In genomic region chr4:180101348-180102083, GRCh38 we compare ENCODE assay signal across 15 cellular contexts.
DNase-seq lines count a peak whose midpoint lies in the region; ATAC-seq and TF ChIP-seq lines count a peak whose summit lies in the region.
"Had no signal": no experiment of that assay in that cellular context is flagged by ENCODE, and none has a peak within 500 bp of the region (broad histone marks: within the 10 kb centered on the region; RNA-seq: fewer than 3 reads in every experiment).

No MANE protein-coding gene starts in this region.

- H3K79me1 ChIP-seq in H9 (ENCODE audit: insufficient read depth, low read depth, low read length, poor library complexity, severe bottlenecking), result no peaks in the 10 kb centered on the region

- H3K4me2 ChIP-seq in H9 (ENCODE audit: insufficient read depth, insufficient read length, low read length), result no peak overlapping the region

- H3K14ac ChIP-seq in H9 (ENCODE audit: insufficient read depth, low read length), result no peak overlapping the region; the same call in 1 of the 2 replicates

- H3K56ac ChIP-seq in H9 (ENCODE audit: insufficient read length, low read depth, low read length), result no peak overlapping the region

- H3K27ac Mint-ChIP-seq in H9, result no peak overlapping the region; a peak in 1 of 7 replicates
- H3K27ac Mint-ChIP-seq in chondrocyte (ENCODE audit: unreplicated experiment), result no peak overlapping the region
- no peak overlapping the region for H3K27ac Mint-ChIP-seq in naive thymus-derived CD4-positive, alpha-beta T cell
- H3K27ac Mint-ChIP-seq: CD4-positive, alpha-beta memory T cell had no signal

- H3K9me3 ChIP-seq in H9 (ENCODE audit: control insufficient read depth, low read depth, low read length) (no peaks in the 10 kb centered on the region), upper lobe of left lung (no peaks in the 10 kb centered on the region)
- H3K9me3 ChIP-seq in naive thymus-derived CD4-positive, alpha-beta T cell (ENCODE audit: control insufficient read depth in 2 of 3, low read length in 3 of 3), result no peaks in the 10 kb centered on the region
- H3K9me3 ChIP-seq: BE2C had no signal

- H3K23me2 ChIP-seq in H9 (ENCODE audit: insufficient read length, low read depth, low read length, poor library complexity, severe bottlenecking), result no peaks in the 10 kb centered on the region

- no peak overlapping the region for H2BK5ac ChIP-seq in H9 (ENCODE audit: insufficient read length, low read length)

- no peak overlapping the region for H2BK120ac ChIP-seq in H9 (ENCODE audit: low read depth, low read length, poor library complexity, severe bottlenecking)

- H3K23ac ChIP-seq in H9 (ENCODE audit: insufficient read length, low read depth, low read length), result no peak overlapping the region

- H3K27me3 Mint-ChIP-seq in H9 (ENCODE audit: low read depth) (peaks cover 2% of the 10 kb centered on the region; the same call in 1 of the 2 replicates), chondrocyte (ENCODE audit: low read depth) (no peaks in the 10 kb centered on the region)
- no peaks in the 10 kb centered on the region for H3K27me3 Mint-ChIP-seq in naive thymus-derived CD4-positive, alpha-beta T cell
- H3K27me3 Mint-ChIP-seq: CD4-positive, alpha-beta memory T cell had no signal

- TF ChIP-seq EP300 in upper lobe of left lung (IDR thresholded peaks at IDR 0.05), result no peak

- no peak overlapping the region for H3K4me3 ChIP-seq in naive thymus-derived CD4-positive, alpha-beta T cell (ENCODE audit: low read length)
- no peak overlapping the region for H3K4me3 ChIP-seq in upper lobe of left lung

- no peak overlapping the region for H2BK15ac ChIP-seq in H9 (ENCODE audit: low read depth, low read length)

- H2AFZ ChIP-seq in H9 (ENCODE audit: low read length), result no peak overlapping the region

- no peak overlapping the region for H3T11ph ChIP-seq in H9 (ENCODE audit: low read length)

- no peaks in the 10 kb centered on the region for H4K20me1 ChIP-seq in H9 (ENCODE audit: control insufficient read depth, insufficient read depth, insufficient read length)

- H3K36me3 ChIP-seq in naive thymus-derived CD4-positive, alpha-beta T cell (ENCODE audit: control insufficient read depth in 2 of 3, insufficient read depth in 3 of 3, low read length in 3 of 3), result no peaks in the 10 kb centered on the region
- no peaks in the 10 kb centered on the region for H3K36me3 ChIP-seq in upper lobe of left lung
- H3K36me3 ChIP-seq: BE2C had no signal

- TF ChIP-seq CTCF in H9 (conservative IDR thresholded peaks at IDR 0.05), result no peak
- no peak for TF ChIP-seq CTCF in chondrocyte (IDR thresholded peaks at IDR 0.05)
- no peak for TF ChIP-seq CTCF in upper lobe of left lung (IDR thresholded peaks at IDR 0.05)

- H4K5ac ChIP-seq in H9 (ENCODE audit: insufficient read length, low read depth, low read length), result no peak overlapping the region

- intact Hi-C loops in naive thymus-derived CD4-positive, alpha-beta T cell (cut with micrococcal nuclease), result no loop called here

- no peak overlapping the region for H2BK12ac ChIP-seq in H9 (ENCODE audit: insufficient read length, low read depth, low read length)

- H3K9ac ChIP-seq in H9 (ENCODE audit: extremely low read depth, insufficient read length, low read length), result no peak overlapping the region

- WGBS in H9 (ENCODE audit: extremely low coverage, insufficient read length, low lambda C conversion rate), result no CpG with 5 or more reads among the region's 28 CpGs
- WGBS in upper lobe of left lung, 2 donors, result 87 to 94% methylated on average over 10 to 24 of the region's 28 CpGs

- H3K9me3 Mint-ChIP-seq in H9 (no peaks in the 10 kb centered on the region), chondrocyte (ENCODE audit: low read depth) (no peaks in the 10 kb centered on the region)
- peaks cover 0 to 8% (median 0%) of the 10 kb centered on the region in 11 donors for H3K9me3 Mint-ChIP-seq in naive thymus-derived CD4-positive, alpha-beta T cell

- CTCF ChIA-PET in naive thymus-derived CD4-positive, alpha-beta T cell (lab: Charles Lee), result no interaction called here

- no peak overlapping the region for H3K4ac ChIP-seq in H9 (ENCODE audit: low read depth, low read length)

- no peaks in the 10 kb centered on the region for H3K27me3 ChIP-seq in H9 (ENCODE audit: insufficient read depth, low read length)
- H3K27me3 ChIP-seq in naive thymus-derived CD4-positive, alpha-beta T cell (ENCODE audit: control insufficient read depth in 2 of 2, insufficient read depth in 2 of 2, low read length in 2 of 2), result no peaks in the 10 kb centered on the region
- no peaks in the 10 kb centered on the region for H3K27me3 ChIP-seq in upper lobe of left lung
- H3K27me3 ChIP-seq: BE2C had no signal

- H2AK5ac ChIP-seq in H9 (ENCODE audit: insufficient read length, low read length), result no peak overlapping the region

- no peak overlapping the region for H3K18ac ChIP-seq in H9 (ENCODE audit: insufficient read length, low read depth, low read length)

- no peak overlapping the region for H2BK20ac ChIP-seq in H9 (ENCODE audit: low read depth, low read length, poor library complexity, severe bottlenecking)

- H3K4me1 ChIP-seq in H9 (ENCODE audit: insufficient read depth, low read length), result peaks cover 3% of the 10 kb centered on the region; the same call in 1 of the 2 replicates
- H3K4me1 ChIP-seq in naive thymus-derived CD4-positive, alpha-beta T cell (ENCODE audit: control insufficient read depth in 2 of 2, insufficient read depth in 2 of 2, low read length in 2 of 2), result no peaks in the 10 kb centered on the region
- no peaks in the 10 kb centered on the region for H3K4me1 ChIP-seq in upper lobe of left lung

- H3K4me3 Mint-ChIP-seq in H9, result no peak overlapping the region
- no peak overlapping the region for H3K4me3 Mint-ChIP-seq in chondrocyte (ENCODE audit: unreplicated experiment)
- no peak overlapping the region for H3K4me3 Mint-ChIP-seq in naive thymus-derived CD4-positive, alpha-beta T cell
- H3K4me3 Mint-ChIP-seq: CD4-positive, alpha-beta memory T cell had no signal

- peaks cover 5 to 10% of the 10 kb centered on the region in 2 experiments; a peak in 3 of 4 replicates for H3K4me1 Mint-ChIP-seq in H9
- H3K4me1 Mint-ChIP-seq in chondrocyte (ENCODE audit: low read depth), result no peaks in the 10 kb centered on the region
- H3K4me1 Mint-ChIP-seq in naive thymus-derived CD4-positive, alpha-beta T cell, result no peaks in the 10 kb centered on the region
- H3K4me1 Mint-ChIP-seq: CD4-positive, alpha-beta memory T cell had no signal

- ATAC-seq in naive thymus-derived CD4-positive, alpha-beta T cell, result peak; percentile 16
- peak; percentile 21 to 26 for ATAC-seq in upper lobe of left lung (ENCODE audit: low FRiP score in 2 of 2)

- H3K36me3 Mint-ChIP-seq in H9 (ENCODE audit: insufficient read depth in 1 of 3, low read depth in 3 of 3) (no peaks in the 10 kb centered on the region), chondrocyte (ENCODE audit: low read depth) (no peaks in the 10 kb centered on the region)
- H3K36me3 Mint-ChIP-seq in naive thymus-derived CD4-positive, alpha-beta T cell, result no peaks in the 10 kb centered on the region
- H3K36me3 Mint-ChIP-seq: CD4-positive, alpha-beta memory T cell had no signal

- no peak overlapping the region for H4K91ac ChIP-seq in H9 (ENCODE audit: insufficient read length, low read depth, low read length)

- H4K8ac ChIP-seq in H9 (replicated peaks; ENCODE audit: insufficient read length, low read depth, low read length), result no peak overlapping the region

- TF ChIP-seq POLR2A in upper lobe of left lung (IDR thresholded peaks at IDR 0.05), result no peak

- no peaks in the 10 kb centered on the region for H3K79me2 ChIP-seq in H9 (ENCODE audit: insufficient read depth, low read length)

- POLR2A ChIA-PET in naive thymus-derived CD4-positive, alpha-beta T cell (lab: Charles Lee), result no interaction called here

- DNase-seq in H9, result peak; percentile 36
- DNase-seq in chondrocyte (ENCODE audit: low spot score), result peak; percentile 77
- DNase-seq in naive thymus-derived CD4-positive, alpha-beta T cell, result no peak
- peak in 1 of 2 donors; percentile 52 for DNase-seq in upper lobe of left lung
- no peak for DNase-seq in HuH-7 (ENCODE audit: low spot score)
- DNase-seq in AML-193 (lab: John Stamatoyannopoulos, UW), result no peak
- no peak for DNase-seq in cerebellum (ENCODE audit: low spot score)
- DNase-seq: BE2C; Calu3; CD4-positive, alpha-beta memory T cell; DMS79; NCI-H1092 treated with DMSO at 0.1 percent for 48 hours; NCI-H2081 treated with DMSO at 0.1 percent for 48 hours; NCI-H524; SHP77 had no signal

- H3K27ac ChIP-seq in H9 (ENCODE audit: insufficient read length, low read depth, low read length), result no peak overlapping the region
- H3K27ac ChIP-seq in naive thymus-derived CD4-positive, alpha-beta T cell (ENCODE audit: low read depth, low read length), result no peak overlapping the region
- no peak overlapping the region for H3K27ac ChIP-seq in upper lobe of left lung

Comparison
In these comparisons a context has a peak if more than half of its experiments do, and no peak if none do; other contexts are left out.
1. DNase-seq: peak in H9 (single experiment) and chondrocyte (single experiment); none in naive thymus-derived CD4-positive, alpha-beta T cell (0 of 9), HuH-7 (single experiment), AML-193 (0 of 2) and cerebellum (single experiment).